ENCODE assay signal across 9 cellular contexts in genomic region chr12:15278816-15279658, GRCh38. TPM values are rescaled to one million over a fixed set of nuclear protein-coding genes. Genes with fewer than 3 reads are reported as not detected.
DNase-seq lines count a peak whose midpoint lies in the region; ATAC-seq, FAIRE-seq and TF ChIP-seq lines count a peak whose summit lies in the region.
"Had no signal": no experiment of that assay in that cellular context is flagged by ENCODE, and none has a peak within 500 bp of the region (broad histone marks: within the 10 kb centered on the region; RNA-seq: fewer than 3 reads in every experiment).

No MANE protein-coding gene starts in this region.

- DNase-seq in SK-N-SH (peak; percentile 63), Right ventricle myocardium superior (peak; percentile 91), stromal cell of bone marrow (ENCODE audit: low read depth) (peak; percentile 77), H9 (no peak), RCC 7860 (ENCODE audit: low spot score) (no peak)
- no peak for DNase-seq in activated CD4-positive, alpha-beta T cell treated with anti-CD3 and anti-CD28 coated beads, Interleukin-2, amount 50 U/mL, for 4 hours

- peak; percentile 92 for ATAC-seq in GM18909 (IDR thresholded peaks at IDR 0.05; ENCODE audit: poor library complexity, unreplicated experiment)
- ATAC-seq in HG03342 (IDR thresholded peaks at IDR 0.05; ENCODE audit: unreplicated experiment), result peak; percentile 73
- peak; percentile 96 for ATAC-seq in Right ventricle myocardium superior (ENCODE audit: poor library complexity)
- ATAC-seq: Panc1 had no signal

- no peak overlapping the region for H3K23ac ChIP-seq in H9 (ENCODE audit: insufficient read length, low read depth, low read length)

- no peaks in the 10 kb centered on the region; the same call in none of the 2 replicates for H3K27me3 Mint-ChIP-seq in H9 (ENCODE audit: low read depth)

- no peak overlapping the region for H2AK5ac ChIP-seq in H9 (ENCODE audit: insufficient read length, low read length)

- H3K79me2 ChIP-seq in SK-N-SH (ENCODE audit: insufficient read depth) (no peaks in the 10 kb centered on the region), H9 (ENCODE audit: insufficient read depth, low read length) (no peaks in the 10 kb centered on the region)

- H3K36me3 ChIP-seq in SK-N-SH (replicated peaks in 1 of 2; ENCODE audit: control insufficient read depth in 1 of 2, insufficient read depth in 2 of 2, low read length in 1 of 2), result no peaks in the 10 kb centered on the region

- H3K9me3 ChIP-seq in SK-N-SH, result no peaks in the 10 kb centered on the region
- no peaks in the 10 kb centered on the region for H3K9me3 ChIP-seq in H9 (ENCODE audit: control insufficient read depth, low read depth, low read length)

- H3K4me3 ChIP-seq in SK-N-SH (ENCODE audit: low read depth in 2 of 2, low read length in 1 of 2), result no peak overlapping the region; a peak in 1 of 4 replicates

- peak; percentile 18; the same call in 1 of the 2 replicates for TF ChIP-seq RAD21 in SK-N-SH (IDR thresholded peaks at IDR 0.05; ENCODE audit: low read length)

- peaks cover 20% of the 10 kb centered on the region for H3F3A ChIP-seq in SK-N-SH (replicated peaks; ENCODE audit: insufficient read depth)

- H3K36me3 Mint-ChIP-seq in H9 (ENCODE audit: insufficient read depth in 1 of 3, low read depth in 3 of 3), result no peaks in the 10 kb centered on the region

- H3K27ac Mint-ChIP-seq in H9, result peak overlapping the region in 1 of 3 experiments; percentile 8; a peak in 1 of 7 replicates

- H2AFZ ChIP-seq in SK-N-SH (ENCODE audit: low read depth) (peak overlapping the region; percentile 12; the same call in 1 of the 2 replicates), H9 (ENCODE audit: low read length) (no peak overlapping the region)

- H2BK5ac ChIP-seq in H9 (ENCODE audit: insufficient read length, low read length), result no peak overlapping the region

- no peak overlapping the region for H2BK120ac ChIP-seq in H9 (ENCODE audit: low read depth, low read length, poor library complexity, severe bottlenecking)

- POLR2A ChIA-PET in SK-N-SH (lab: Yijun Ruan, JAX), result interaction anchor here (0.6 kb wide), 1 partner anchor 10 kb away, joined by 3 read pairs; no protein-coding TSS in a partner anchor

- peaks cover 0 to 2% of the 10 kb centered on the region in 2 experiments; a peak in 1 of 4 replicates for H3K4me1 Mint-ChIP-seq in H9

- H3K4ac ChIP-seq in H9 (ENCODE audit: low read depth, low read length), result no peak overlapping the region

- H4K91ac ChIP-seq in H9 (ENCODE audit: insufficient read length, low read depth, low read length), result no peak overlapping the region

- CTCF ChIA-PET in SK-N-SH (lab: Yijun Ruan, JAX), result interaction anchor here (0.6 to 4.1 kb wide), 12 partner anchors 10 to 586 kb away, joined by 3 to 32 read pairs (median 3); no protein-coding TSS in a partner anchor

- no peak overlapping the region for H2BK20ac ChIP-seq in H9 (ENCODE audit: low read depth, low read length, poor library complexity, severe bottlenecking)

- TF ChIP-seq CTCF in SK-N-SH (IDR thresholded peaks at IDR 0.05) (no peak), H9 (conservative IDR thresholded peaks at IDR 0.05) (no peak)

- H3K79me1 ChIP-seq in H9 (ENCODE audit: insufficient read depth, low read depth, low read length, poor library complexity, severe bottlenecking), result no peaks in the 10 kb centered on the region

- FAIRE-seq in RCC 7860 (lab: Jason Lieb, UNC), result no peak

- no peak overlapping the region for H4K8ac ChIP-seq in H9 (replicated peaks; ENCODE audit: insufficient read length, low read depth, low read length)

- H3T11ph ChIP-seq in H9 (ENCODE audit: low read length), result no peak overlapping the region

- H3K27ac ChIP-seq in SK-N-SH (ENCODE audit: low read depth in 2 of 2, low read length in 1 of 2) (peak overlapping the region; percentile 96 to 97), H9 (ENCODE audit: insufficient read length, low read depth, low read length) (no peak overlapping the region)

- H4K20me1 ChIP-seq in SK-N-SH (ENCODE audit: insufficient read depth) (no peaks in the 10 kb centered on the region; the same call in 1 of the 2 replicates), H9 (ENCODE audit: control insufficient read depth, insufficient read depth, insufficient read length) (no peaks in the 10 kb centered on the region)

- H3K23me2 ChIP-seq in H9 (ENCODE audit: insufficient read length, low read depth, low read length, poor library complexity, severe bottlenecking), result no peaks in the 10 kb centered on the region

- no peak overlapping the region for H4K5ac ChIP-seq in H9 (ENCODE audit: insufficient read length, low read depth, low read length)

- no peak overlapping the region for H3K56ac ChIP-seq in H9 (ENCODE audit: insufficient read length, low read depth, low read length)

- H3K4me3 Mint-ChIP-seq in H9, result no peak overlapping the region

- H3K4me2 ChIP-seq in SK-N-SH (peak overlapping the region; percentile 73), H9 (ENCODE audit: insufficient read depth, insufficient read length, low read length) (no peak overlapping the region)

- no peak overlapping the region for H2BK12ac ChIP-seq in H9 (ENCODE audit: insufficient read length, low read depth, low read length)

- H3K14ac ChIP-seq in H9 (ENCODE audit: insufficient read depth, low read length), result no peak overlapping the region

- H3K4me1 ChIP-seq in SK-N-SH (ENCODE audit: control insufficient read depth in 1 of 2, insufficient read depth in 2 of 2, low read depth in 1 of 2, low read length in 1 of 2), result peaks cover 23 to 24% of the 10 kb centered on the region in 2 experiments
- H3K4me1 ChIP-seq in H9 (ENCODE audit: insufficient read depth, low read length), result no peaks in the 10 kb centered on the region

- TF ChIP-seq EP300 in SK-N-SH (IDR thresholded peaks at IDR 0.05; ENCODE audit: borderline replicate concordance in 1 of 2, low read depth in 1 of 2, low read length in 1 of 2), result peak; percentile 96

- H3K9me2 ChIP-seq in SK-N-SH, result no peaks in the 10 kb centered on the region

- no peak overlapping the region for H2BK15ac ChIP-seq in H9 (ENCODE audit: low read depth, low read length)

- intact Hi-C loops in Right ventricle myocardium superior (cut with DNase I), result loop anchor here (5.0 to 10.0 kb wide), 3 partner anchors 243 to 578 kb away; no protein-coding TSS in a partner anchor

- no peaks in the 10 kb centered on the region for H3K9me3 Mint-ChIP-seq in H9

- H3K9ac ChIP-seq in SK-N-SH (peak overlapping the region; percentile 18; the same call in 1 of the 2 replicates), H9 (ENCODE audit: extremely low read depth, insufficient read length, low read length) (no peak overlapping the region)

- no peaks in the 10 kb centered on the region for H3K27me3 ChIP-seq in SK-N-SH (ENCODE audit: insufficient read depth)
- H3K27me3 ChIP-seq in H9 (ENCODE audit: insufficient read depth, low read length), result no peaks in the 10 kb centered on the region

- WGBS in SK-N-SH (ENCODE audit: low lambda C conversion rate), result 6% methylated on average over 10 of the region's 10 CpGs
- WGBS in H9 (ENCODE audit: extremely low coverage, insufficient read length, low lambda C conversion rate), result no CpG with 5 or more reads among the region's 10 CpGs

- H3K18ac ChIP-seq in H9 (ENCODE audit: insufficient read length, low read depth, low read length), result no peak overlapping the region

TF ChIP-seq in SK-N-SH, 30 proteins besides CTCF, POLR2A, EP300 and RAD21 (continues in another document):
- TF ChIP-seq CHD2 (IDR thresholded peaks at IDR 0.05; ENCODE audit: low read length, partially characterized antibody) (peak; percentile 82), RFX5 (IDR thresholded peaks at IDR 0.05; ENCODE audit: low read length) (0 out of 2 replicates have a peak, but pooled peaks have one; percentile 3), NRF1 (IDR thresholded peaks at IDR 0.05; ENCODE audit: low read depth, low read length) (peak; percentile 51), ZBTB33 (IDR thresholded peaks at IDR 0.05; ENCODE audit: borderline replicate concordance, low read depth) (peak; percentile 74; the same call in 1 of the 2 replicates), RXRA (IDR thresholded peaks at IDR 0.05; ENCODE audit: borderline replicate concordance, low read depth) (no peak; the same call in 1 of the 2 replicates), EZH2phosphoT487 (IDR thresholded peaks at IDR 0.05; ENCODE audit: borderline replicate concordance, low read depth) (no peak), GABPA (IDR thresholded peaks at IDR 0.05; ENCODE audit: low read depth) (0 out of 2 replicates have a peak, but pooled peaks have one; percentile 22), SIN3A (IDR thresholded peaks at IDR 0.05; ENCODE audit: borderline replicate concordance, low read depth, low read length) (peak; percentile 59; the same call in 1 of the 2 replicates)
- TF ChIP-seq, protein P1, sequence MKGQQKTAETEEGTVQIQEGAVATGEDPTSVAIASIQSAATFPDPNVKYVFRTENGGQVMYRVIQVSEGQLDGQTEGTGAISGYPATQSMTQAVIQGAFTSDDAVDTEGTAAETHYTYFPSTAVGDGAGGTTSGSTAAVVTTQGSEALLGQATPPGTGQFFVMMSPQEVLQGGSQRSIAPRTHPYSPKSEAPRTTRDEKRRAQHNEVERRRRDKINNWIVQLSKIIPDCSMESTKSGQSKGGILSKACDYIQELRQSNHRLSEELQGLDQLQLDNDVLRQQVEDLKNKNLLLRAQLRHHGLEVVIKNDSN (IDR thresholded peaks at IDR 0.05; ENCODE audit: borderline replicate concordance, low read depth), result 0 out of 2 replicates have a peak, but pooled peaks have one; percentile 8

RNA-seq across cellular contexts. Expression of gene PTPRO, which starts 43.3 kb away (rescaled TPM):
- 1.4 and 1.9 TPM in 2 replicates for polyA plus RNA-seq in SK-N-SH (2012; rRNA removed)
- polyA plus RNA-seq in SK-N-SH (2012; cell fraction: cytosol; rRNA removed), result 1.3 and 1.4 TPM in 2 replicates
- polyA plus RNA-seq in SK-N-SH (2012; cell fraction: nucleus; rRNA removed), result 1.1 and 1.4 TPM in 2 replicates
- 0.91 TPM for total RNA-seq in Right ventricle myocardium superior
- total RNA-seq in H9 (2021), result 0.37 and 0.52 TPM in 2 replicates

RNA-seq across cellular contexts. Expression of gene RERG, which starts 57.8 kb away (rescaled TPM):
- polyA plus RNA-seq in SK-N-SH (2012; rRNA removed), result 0.49 and 0.84 TPM in 2 replicates
- 0.62 and 0.75 TPM in 2 replicates for polyA plus RNA-seq in SK-N-SH (2012; cell fraction: cytosol; rRNA removed)
- polyA plus RNA-seq in SK-N-SH (2012; cell fraction: nucleus; rRNA removed), result 0.48 and 0.99 TPM in 2 replicates
- total RNA-seq in Right ventricle myocardium superior (4.1 TPM), H9 (2021) (0.18 TPM in 1 of 2 replicates, not detected in the other)

Comparison
In these comparisons a context has a peak if more than half of its experiments do, and no peak if none do; other contexts are left out.
1. DNase-seq: peak in SK-N-SH (single experiment), Right ventricle myocardium superior (single experiment) and stromal cell of bone marrow (single experiment); none in H9 (single experiment), activated CD4-positive, alpha-beta T cell treated with anti-CD3 and anti-CD28 coated beads, Interleukin-2, amount 50 U/mL, for 4 hours (0 of 2) and RCC 7860 (single experiment).
2. Peak in every context shown above with its lines, with median percentiles within 50 percentile points of each other: ATAC-seq.